ENCODE assay signal across 11 cellular contexts in genomic region chr12:113246478-113247122, GRCh38. TPM values are rescaled to one million over a fixed set of nuclear protein-coding genes. Genes with fewer than 3 reads are reported as not detected.
DNase-seq lines count a peak whose midpoint lies in the region; ATAC-seq and TF ChIP-seq lines count a peak whose summit lies in the region.
"Had no signal": no experiment of that assay in that cellular context is flagged by ENCODE, and none has a peak within 500 bp of the region (broad histone marks: within the 10 kb centered on the region; RNA-seq: fewer than 3 reads in every experiment).

No MANE protein-coding gene starts in this region.

- no peaks in the 10 kb centered on the region for H3K27me3 ChIP-seq in heart left ventricle
- H3K27me3 ChIP-seq in endocrine pancreas (ENCODE audit: control insufficient read depth, insufficient read depth, low read length), result no peaks in the 10 kb centered on the region
- no peaks in the 10 kb centered on the region for H3K27me3 ChIP-seq in muscle layer of duodenum (ENCODE audit: low read depth, low read length)
- H3K27me3 ChIP-seq in uterus, result no peaks in the 10 kb centered on the region

- 32 to 53% (median 41%) methylated on average over 14 to 18 of the region's 18 CpGs for WGBS in heart left ventricle, 4 donors

- H3K4me3 ChIP-seq in heart left ventricle (peak overlapping the region in 4 of 12 donors; percentile 13 to 47 (median 34)), endocrine pancreas (ENCODE audit: control insufficient read depth, insufficient read depth, low read length) (no peak overlapping the region), muscle layer of duodenum (ENCODE audit: low read depth in 1 of 2, low read length in 2 of 2) (peak overlapping the region in 1 of 2 donors; percentile 36), uterus (no peak overlapping the region)

- ATAC-seq in heart left ventricle, result peak in 1 of 4 donors; percentile 1
- no peak for ATAC-seq in Right ventricle myocardium superior (ENCODE audit: poor library complexity)
- ATAC-seq: T-cell had no signal

- TF ChIP-seq CTCF in heart left ventricle (IDR thresholded peaks at IDR 0.05) (no peak), uterus (IDR thresholded peaks at IDR 0.05) (no peak), GM20000 (IDR thresholded peaks at IDR 0.05; ENCODE audit: extremely low read depth, missing control alignments) (no peak)

- H3K27ac ChIP-seq in heart left ventricle, result peak overlapping the region; percentile 68 to 94 (median 89)
- peak overlapping the region; percentile 75 for H3K27ac ChIP-seq in muscle layer of duodenum (ENCODE audit: low read length)
- H3K27ac ChIP-seq in uterus, result peak overlapping the region; percentile 85 to 93

- intact Hi-C loops in heart left ventricle (cut with DNase I), result loop anchor here in 1 of 10 donors (1.0 kb wide), 1 partner anchor 13 kb away; no protein-coding TSS in a partner anchor
- intact Hi-C loops in Right ventricle myocardium superior (cut with DNase I), result no loop called here
- intact Hi-C loops in uterus (cut with DNase I; ENCODE audit: low total_unique reads), result no loop called here

- peaks cover 0 to 64% (median 42%) of the 10 kb centered on the region in 9 donors for H3K36me3 ChIP-seq in heart left ventricle
- no peaks in the 10 kb centered on the region for H3K36me3 ChIP-seq in endocrine pancreas (ENCODE audit: control insufficient read depth, insufficient read depth, low read length)
- peaks cover 18 to 20% of the 10 kb centered on the region in 2 donors for H3K36me3 ChIP-seq in muscle layer of duodenum (ENCODE audit: control insufficient read depth in 1 of 2, insufficient read depth in 2 of 2, low read length in 2 of 2)
- no peaks in the 10 kb centered on the region for H3K36me3 ChIP-seq in uterus

- H3K4me1 ChIP-seq in heart left ventricle (peaks cover 14 to 78% (median 56%) of the 10 kb centered on the region in 12 donors), endocrine pancreas (ENCODE audit: control insufficient read depth, insufficient read depth, low read length) (peaks cover 4% of the 10 kb centered on the region), muscle layer of duodenum (ENCODE audit: control insufficient read depth in 1 of 2, insufficient read depth in 2 of 2, low read length in 2 of 2) (peaks cover 35 to 44% of the 10 kb centered on the region in 2 donors), uterus (peaks cover 13 to 31% of the 10 kb centered on the region in 2 donors)

- no peak for DNase-seq in heart left ventricle
- no peak for DNase-seq in Right ventricle myocardium superior
- no peak for DNase-seq in uterus
- no peak for DNase-seq in NCI-H82 treated with DMSO at 0.1 percent for 48 hours (lab: John Stamatoyannopoulos, UW; ENCODE audit: unreplicated experiment)
- no peak for DNase-seq in GM20000 (ENCODE audit: low spot score)
- DNase-seq in NCI-H1436 treated with DMSO at 0.1 percent for 48 hours (lab: John Stamatoyannopoulos, UW), result no peak
- DNase-seq: activated naive CD8-positive, alpha-beta T cell treated with anti-CD3 and anti-CD28 coated beads for 36 hours; CD4-positive, CD25-positive, alpha-beta regulatory T cell; T-cell had no signal

- peak overlapping the region; percentile 14 for H3K9ac ChIP-seq in endocrine pancreas (ENCODE audit: control insufficient read depth, insufficient read depth, low read length)

- H3K9me3 ChIP-seq in heart left ventricle, result no peaks in the 10 kb centered on the region
- no peaks in the 10 kb centered on the region for H3K9me3 ChIP-seq in endocrine pancreas (ENCODE audit: control insufficient read depth, low read length)
- no peaks in the 10 kb centered on the region for H3K9me3 ChIP-seq in muscle layer of duodenum (ENCODE audit: control insufficient read depth in 1 of 2, low read length in 2 of 2)
- H3K9me3 ChIP-seq in uterus, result no peaks in the 10 kb centered on the region

- TF ChIP-seq POLR2A in heart left ventricle (IDR thresholded peaks at IDR 0.05) (no peak), uterus (IDR thresholded peaks at IDR 0.05) (no peak)

RNA-seq across cellular contexts. Expression of gene TPCN1, which starts 25.3 kb away (rescaled TPM):
- total RNA-seq in heart left ventricle (100 to 1,000 TPM in 4 of 9 donors, 10 to 100 TPM in 5; 52.1 to 136 (median 92.0) TPM), Right ventricle myocardium superior (128 TPM), uterus (10 to 100 TPM; 21.4 to 79.8 (median 52.9) TPM)
- 10 to 100 TPM; 22.6 to 75.1 TPM for polyA plus RNA-seq in heart left ventricle
